ENCODE assay signal across 16 cellular contexts in genomic region chr3:188223936-188224335, GRCh38.
A peak's percentile ranks its signal among the peaks of the same experiment; 100 is the strongest.
DNase-seq lines count a peak whose midpoint lies in the region; ATAC-seq and TF ChIP-seq lines count a peak whose summit lies in the region.
"Had no signal": no experiment of that assay in that cellular context is flagged by ENCODE, and none has a peak within 500 bp of the region (broad histone marks: within the 10 kb centered on the region; RNA-seq: fewer than 3 reads in every experiment).

No MANE protein-coding gene starts in this region.

- H3K36me3 ChIP-seq in ascending aorta (peaks cover 13 to 18% of the 10 kb centered on the region in 2 donors), esophagus squamous epithelium (peaks cover 0 to 32% (median 0%) of the 10 kb centered on the region in 3 donors), thoracic aorta (peaks cover 3% of the 10 kb centered on the region)

- BruUV-seq in Calu3 (replicated peaks; lab: Mats Ljungman, UMichigan), result no TSS peak

- H3K4me1 Mint-ChIP-seq in progenitor cell of endocrine pancreas (ENCODE audit: low read depth), result peaks cover 38% of the 10 kb centered on the region
- peaks cover 58% of the 10 kb centered on the region for H3K4me1 Mint-ChIP-seq in Calu3 (ENCODE audit: low read depth, unreplicated experiment)

- H3K9me3 ChIP-seq in ascending aorta, result no peaks in the 10 kb centered on the region
- H3K9me3 ChIP-seq in esophagus squamous epithelium, result no peaks in the 10 kb centered on the region
- no peaks in the 10 kb centered on the region for H3K9me3 ChIP-seq in thoracic aorta
- H3K9me3 ChIP-seq: Caco-2 had no signal

- no peak for TF ChIP-seq POLR2A in esophagus squamous epithelium (IDR thresholded peaks at IDR 0.05)

- H3K27ac ChIP-seq in ascending aorta (peak overlapping the region; percentile 92 to 96), esophagus squamous epithelium (peak overlapping the region in 3 of 4 donors; percentile 71 to 87 (median 80)), thoracic aorta (peak overlapping the region; percentile 98)

- H3K27me3 ChIP-seq in ascending aorta (no peaks in the 10 kb centered on the region), esophagus squamous epithelium (no peaks in the 10 kb centered on the region), thoracic aorta (replicated peaks; ENCODE audit: insufficient read depth) (no peaks in the 10 kb centered on the region)

- TF ChIP-seq CTCF in ascending aorta (IDR thresholded peaks at IDR 0.05) (no peak), esophagus squamous epithelium (IDR thresholded peaks at IDR 0.05) (no peak), progenitor cell of endocrine pancreas (IDR thresholded peaks at IDR 0.05; ENCODE audit: unreplicated experiment) (no peak), thoracic aorta (IDR thresholded peaks at IDR 0.05) (no peak), Calu3 (IDR thresholded peaks at IDR 0.05; ENCODE audit: unreplicated experiment) (no peak)

- CTCF ChIA-PET in Calu3 (lab: Charles Lee), result no interaction called here

- H3K27ac Mint-ChIP-seq in progenitor cell of endocrine pancreas (peak overlapping the region; percentile 8), Calu3 (ENCODE audit: unreplicated experiment) (no peak overlapping the region)
- H3K27ac Mint-ChIP-seq: CD4-positive, CD25-positive, alpha-beta regulatory T cell had no signal

- H3K4me1 ChIP-seq in ascending aorta (peaks cover 3 to 69% of the 10 kb centered on the region in 2 donors), esophagus squamous epithelium (peaks cover 0 to 61% (median 7%) of the 10 kb centered on the region in 3 donors), thoracic aorta (ENCODE audit: control insufficient read depth in 1 of 2, low read depth in 2 of 2) (peaks cover 55 to 95% of the 10 kb centered on the region in 2 donors)

- peaks cover 11% of the 10 kb centered on the region for H3K9me3 Mint-ChIP-seq in progenitor cell of endocrine pancreas (ENCODE audit: low read depth)
- peaks cover 3% of the 10 kb centered on the region for H3K9me3 Mint-ChIP-seq in Calu3 (ENCODE audit: low read depth, unreplicated experiment)

- H3K4me3 ChIP-seq in ascending aorta (peak overlapping the region in 1 of 2 donors; percentile 63), esophagus squamous epithelium (no peak overlapping the region), thoracic aorta (no peak overlapping the region)
- H3K4me3 ChIP-seq: K562 had no signal

- H3K36me3 Mint-ChIP-seq in progenitor cell of endocrine pancreas (ENCODE audit: insufficient read depth), result peaks cover 21% of the 10 kb centered on the region
- peaks cover 10% of the 10 kb centered on the region for H3K36me3 Mint-ChIP-seq in Calu3 (ENCODE audit: insufficient read depth, unreplicated experiment)

- intact Hi-C loops in ascending aorta (cut with DNase I), result no loop called here
- intact Hi-C loops in esophagus squamous epithelium (cut with DNase I), result no loop called here
- intact Hi-C loops in Calu3 (cut with micrococcal nuclease; ENCODE audit: unreplicated experiment), result no loop called here

- H3K4me3 Mint-ChIP-seq in progenitor cell of endocrine pancreas (ENCODE audit: low read depth) (no peak overlapping the region), Calu3 (ENCODE audit: low read depth, unreplicated experiment) (no peak overlapping the region)
- H3K4me3 Mint-ChIP-seq: CD4-positive, CD25-positive, alpha-beta regulatory T cell had no signal

- H3K27me3 Mint-ChIP-seq in progenitor cell of endocrine pancreas (no peaks in the 10 kb centered on the region), Calu3 (ENCODE audit: unreplicated experiment) (no peaks in the 10 kb centered on the region)
- H3K27me3 Mint-ChIP-seq: CD4-positive, CD25-positive, alpha-beta regulatory T cell had no signal

- ATAC-seq in thoracic aorta (ENCODE audit: insufficient number of reproducible peaks, low FRiP score, low read depth) (no peak), HG02798 (IDR thresholded peaks at IDR 0.05; ENCODE audit: poor library complexity, unreplicated experiment) (no peak)
- ATAC-seq: K562 had no signal

- DNase-seq in ascending aorta (ENCODE audit: low spot score in 2 of 2), result no peak
- no peak for DNase-seq in esophagus squamous epithelium (lab: John Stamatoyannopoulos, UW)
- DNase-seq in progenitor cell of endocrine pancreas (ENCODE audit: low spot score, unreplicated experiment), result no peak
- no peak for DNase-seq in thoracic aorta (ENCODE audit: low spot score)
- no peak for DNase-seq in Calu3
- DNase-seq in NCI-H1436 (lab: John Stamatoyannopoulos, UW), result no peak
- no peak for DNase-seq in SW 1271 (lab: John Stamatoyannopoulos, UW)
- DNase-seq: Caco-2; CD4-positive, CD25-positive, alpha-beta regulatory T cell; GOT3; NCI-H1930; NCI-H446; OCI-M1; SIG-M5 had no signal

- 89 to 94% methylated on average over 3 of the region's 3 CpGs for WGBS in esophagus squamous epithelium, 2 donors
